ENCODE assay signal across 30 cellular contexts in genomic region chrX:6965729-6966128, GRCh38.
"Had no signal": no experiment of that assay in that cellular context is flagged by ENCODE, and none has a peak within 500 bp of the region (broad histone marks: within the 10 kb centered on the region; RNA-seq: fewer than 3 reads in every experiment).

No MANE protein-coding gene starts in this region.

- H3K9me3 ChIP-seq: adrenal gland, body of pancreas, colonic mucosa, esophagus squamous epithelium had no signal

- H3K4me1 ChIP-seq: adrenal gland, body of pancreas, colonic mucosa, esophagus squamous epithelium, gastroesophageal sphincter had no signal

- FAIRE-seq: endometrium, endothelial cell of umbilical vein had no signal

- H3K27me3 ChIP-seq: adrenal gland, body of pancreas, colonic mucosa, esophagus squamous epithelium, gastroesophageal sphincter had no signal

- ATAC-seq: activated CD4-positive, alpha-beta T cell treated with anti-CD3 and anti-CD28 coated beads for 36 hours; activated CD8-positive, alpha-beta memory T cell treated with anti-CD3 and anti-CD28 coated beads, Interleukin-2, amount 10 ng/mL, durations not matched to agents 7 days and 5 days; activated CD8-positive, alpha-beta T cell treated with anti-CD3 and anti-CD28 coated beads, Interleukin-2, amount 10 ng/mL, durations not matched to agents 7 days and 5 days; activated naive CD8-positive, alpha-beta T cell treated with anti-CD3 and anti-CD28 coated beads, Interleukin-2, amount 50 U/mL, for 24 hours; body of pancreas; gastroesophageal sphincter; T-helper 17 cell had no signal

- DNase-seq: activated CD4-positive, alpha-beta memory T cell treated with anti-CD3 and anti-CD28 coated beads for 36 hours; activated CD4-positive, alpha-beta T cell treated with anti-CD3 and anti-CD28 coated beads for 36 hours; activated CD4-positive, alpha-beta T cell treated with anti-CD3 and anti-CD28 coated beads, Interleukin-2, amount 10 ng/mL, durations not matched to agents 24 days and 14 days; activated CD4-positive, CD25-positive, alpha-beta regulatory T cell; activated CD4-positive, CD25-positive, alpha-beta regulatory T cell treated with anti-CD3 and anti-CD28 coated beads, Interleukin-2, amount 50 U/mL, for 72 hours; activated CD8-positive, alpha-beta memory T cell treated with anti-CD3 and anti-CD28 coated beads, Interleukin-2, amount 10 ng/mL, durations not matched to agents 7 days and 5 days; activated CD8-positive, alpha-beta memory T cell treated with anti-CD3 and anti-CD28 coated beads, Interleukin-2, amount 50 U/mL, for 4 hours; activated CD8-positive, alpha-beta T cell treated with anti-CD3 and anti-CD28 coated beads, Interleukin-2, amount 10 ng/mL, durations not matched to agents 7 days and 5 days; activated effector memory CD4-positive, alpha-beta T cell treated with anti-CD3 and anti-CD28 coated beads, Interleukin-2, amount 50 U/mL, for 16 hours; activated naive CD4-positive, alpha-beta T cell treated with anti-CD3 and anti-CD28 coated beads for 36 hours; activated naive CD8-positive, alpha-beta T cell treated with anti-CD3 and anti-CD28 coated beads for 36 hours; activated naive CD8-positive, alpha-beta T cell treated with anti-CD3 and anti-CD28 coated beads, Interleukin-2, amount 50 U/mL, for 24 hours; activated T-cell treated with anti-CD3 and anti-CD28 coated beads, Interleukin-2, amount 50 U/mL, for 1 hour; activated T-cell treated with anti-CD3 and anti-CD28 coated beads, Interleukin-2, amount 50 U/mL, for 48 hours; amygdala; aorta; body of pancreas; caudate nucleus; colonic mucosa; effector CD8-positive, alpha-beta T cell; esophagus squamous epithelium; foreskin melanocyte; T-helper 1 cell; T-helper 17 cell; T1000 had no signal

- H3K36me3 ChIP-seq: adrenal gland, colonic mucosa, esophagus squamous epithelium, gastroesophageal sphincter had no signal

- H3K27ac ChIP-seq: adrenal gland, body of pancreas, colonic mucosa, epithelial cell of prostate, esophagus squamous epithelium, gastroesophageal sphincter had no signal

- H3K4me3 ChIP-seq: adrenal gland, body of pancreas, colonic mucosa, esophagus squamous epithelium, gastroesophageal sphincter had no signal
